In the genomic region with DNA sequence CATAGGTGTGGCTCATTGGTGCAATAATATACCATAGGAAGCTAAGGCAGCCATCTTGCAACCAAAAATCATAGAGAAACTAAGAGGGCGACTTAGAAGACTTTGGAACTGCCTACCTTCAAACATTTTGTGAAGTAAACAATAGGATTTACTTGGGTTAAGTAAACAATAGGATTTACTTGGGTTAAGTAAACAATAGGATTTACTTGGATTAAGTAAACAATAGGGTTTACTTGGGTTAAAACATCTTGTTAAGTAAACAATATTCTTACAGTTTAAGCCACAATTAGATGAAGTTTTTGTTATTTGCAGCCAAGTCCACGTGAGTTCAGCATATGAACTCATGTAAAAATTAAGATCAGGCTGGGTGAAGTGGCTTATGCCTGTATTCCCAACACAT, we compare ENCODE assay signal across 1 cellular context.
TF ChIP-seq lines count a peak whose summit lies in the region.

No MANE protein-coding gene starts in this region.

TF ChIP-seq in HepG2, 621 proteins besides CTCF, POLR2A, EP300 and RAD21:
- 0 out of 2 replicates have a peak, but pooled peaks have one; percentile 11 for TF ChIP-seq SOX5 (CRISPR knock-in tag; IDR thresholded peaks at IDR 0.05; ENCODE audit: borderline replicate concordance)
- TF ChIP-seq, protein P1, sequence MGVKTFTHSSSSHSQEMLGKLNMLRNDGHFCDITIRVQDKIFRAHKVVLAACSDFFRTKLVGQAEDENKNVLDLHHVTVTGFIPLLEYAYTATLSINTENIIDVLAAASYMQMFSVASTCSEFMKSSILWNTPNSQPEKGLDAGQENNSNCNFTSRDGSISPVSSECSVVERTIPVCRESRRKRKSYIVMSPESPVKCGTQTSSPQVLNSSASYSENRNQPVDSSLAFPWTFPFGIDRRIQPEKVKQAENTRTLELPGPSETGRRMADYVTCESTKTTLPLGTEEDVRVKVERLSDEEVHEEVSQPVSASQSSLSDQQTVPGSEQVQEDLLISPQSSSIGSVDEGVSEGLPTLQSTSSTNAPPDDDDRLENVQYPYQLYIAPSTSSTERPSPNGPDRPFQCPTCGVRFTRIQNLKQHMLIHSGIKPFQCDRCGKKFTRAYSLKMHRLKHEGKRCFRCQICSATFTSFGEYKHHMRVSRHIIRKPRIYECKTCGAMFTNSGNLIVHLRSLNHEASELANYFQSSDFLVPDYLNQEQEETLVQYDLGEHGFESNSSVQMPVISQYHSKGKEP (CRISPR knock-in tag; IDR thresholded peaks at IDR 0.05): no peak
- no peak for TF ChIP-seq FOXP1 (IDR thresholded peaks at IDR 0.05)
- 0 out of 2 replicates have a peak, but pooled peaks have one; percentile 15 for TF ChIP-seq FOXP1 (CRISPR knock-in tag; IDR thresholded peaks at IDR 0.05)
- TF ChIP-seq FOXA1 (IDR thresholded peaks at IDR 0.05): peak; percentile 99
- no peak for TF ChIP-seq FOXA1 (CRISPR knock-in tag; IDR thresholded peaks at IDR 0.05)
- no peak for TF ChIP-seq ATRX (CRISPR knock-in tag; IDR thresholded peaks at IDR 0.05; ENCODE audit: borderline replicate concordance)
